ENCODE assay signal across 8 cellular contexts in genomic region chr22:45007247-45007945, GRCh38. TPM values are rescaled to one million over a fixed set of nuclear protein-coding genes. Genes with fewer than 3 reads are reported as not detected.
DNase-seq lines count a peak whose midpoint lies in the region; ATAC-seq and TF ChIP-seq lines count a peak whose summit lies in the region.

No MANE protein-coding gene starts in this region.

- no peak overlapping the region for H3K27ac Mint-ChIP-seq in CD8-positive, alpha-beta T cell

- DNase-seq in CD8-positive, alpha-beta T cell = no peak
- peak; percentile 88 for DNase-seq in NCI-H748 (lab: John Stamatoyannopoulos, UW; ENCODE audit: unreplicated experiment)
- peak; percentile 41 for DNase-seq in epithelial cell of esophagus (ENCODE audit: low read depth)
- DNase-seq in nucleus accumbens (lab: John Stamatoyannopoulos, UW) = peak in 40 of 56 donors; percentile 23 to 72 (median 43)
- no peak for DNase-seq in NCI-H2196 (lab: John Stamatoyannopoulos, UW; ENCODE audit: unreplicated experiment)
- no peak for DNase-seq in NCI-H2107 treated with DMSO at 0.1 percent for 48 hours (lab: John Stamatoyannopoulos, UW; ENCODE audit: unreplicated experiment)
- DNase-seq in HPDE6-E6E7 (ENCODE audit: extremely low spot score) = no peak

- no peak overlapping the region for H3K4me3 ChIP-seq in CD8-positive, alpha-beta T cell (ENCODE audit: low read depth, low read length)
- no peak overlapping the region for H3K4me3 ChIP-seq in epithelial cell of esophagus (ENCODE audit: low read length)

- POLR2A ChIA-PET in CD8-positive, alpha-beta T cell (lab: Charles Lee) = no interaction called here

- H3K36me3 ChIP-seq in CD8-positive, alpha-beta T cell (ENCODE audit: insufficient read depth, low read length) = no peaks in the 10 kb centered on the region

- H3K27me3 Mint-ChIP-seq in CD8-positive, alpha-beta T cell (ENCODE audit: low read depth) = peaks cover 58% of the 10 kb centered on the region

- H3K4me1 ChIP-seq in CD8-positive, alpha-beta T cell (ENCODE audit: insufficient read depth, low read length) = peaks cover 18% of the 10 kb centered on the region

- H3K4me3 Mint-ChIP-seq in CD8-positive, alpha-beta T cell = peak overlapping the region; percentile 18

- peaks cover 8% of the 10 kb centered on the region for H3K27me3 ChIP-seq in CD8-positive, alpha-beta T cell (ENCODE audit: insufficient read depth, low read length)

- ATAC-seq in CD8-positive, alpha-beta T cell = no peak
- ATAC-seq in GM18858 (IDR thresholded peaks at IDR 0.05; ENCODE audit: unreplicated experiment) = no peak

- TF ChIP-seq CTCF in CD8-positive, alpha-beta T cell (IDR thresholded peaks at IDR 0.05) = no peak
- TF ChIP-seq CTCF in epithelial cell of esophagus (IDR thresholded peaks at IDR 0.05; ENCODE audit: insufficient read depth, low read depth, low read length, missing control alignments) = no peak

- no peak overlapping the region for H3K27ac ChIP-seq in CD8-positive, alpha-beta T cell (ENCODE audit: low read depth, low read length)

- H3K4me1 Mint-ChIP-seq in CD8-positive, alpha-beta T cell (ENCODE audit: low read depth) = peaks cover 15% of the 10 kb centered on the region

- CTCF ChIA-PET in CD8-positive, alpha-beta T cell (lab: Charles Lee) = no interaction called here

- intact Hi-C loops in CD8-positive, alpha-beta T cell (cut with DNase I, micrococcal nuclease) = no loop called here

- no peaks in the 10 kb centered on the region for H3K36me3 Mint-ChIP-seq in CD8-positive, alpha-beta T cell

- no peaks in the 10 kb centered on the region for H3K9me3 ChIP-seq in CD8-positive, alpha-beta T cell (ENCODE audit: low read length)

- no peaks in the 10 kb centered on the region for H3K9me3 Mint-ChIP-seq in CD8-positive, alpha-beta T cell

RNA-seq across cellular contexts. Expression of gene PHF21B, which starts 2.4 kb away (rescaled TPM):
- total RNA-seq in CD8-positive, alpha-beta T cell = not detected

Comparison
In these comparisons a context has a peak if more than half of its experiments do, and no peak if none do; other contexts are left out.
1. DNase-seq: peak in NCI-H748 (single experiment), epithelial cell of esophagus (single experiment) and nucleus accumbens (40 of 56); none in CD8-positive, alpha-beta T cell (0 of 7), NCI-H2196 (single experiment), NCI-H2107 treated with DMSO at 0.1 percent for 48 hours (single experiment) and HPDE6-E6E7 (single experiment).